ENCODE assay signal across 8 cellular contexts in the genomic region with DNA sequence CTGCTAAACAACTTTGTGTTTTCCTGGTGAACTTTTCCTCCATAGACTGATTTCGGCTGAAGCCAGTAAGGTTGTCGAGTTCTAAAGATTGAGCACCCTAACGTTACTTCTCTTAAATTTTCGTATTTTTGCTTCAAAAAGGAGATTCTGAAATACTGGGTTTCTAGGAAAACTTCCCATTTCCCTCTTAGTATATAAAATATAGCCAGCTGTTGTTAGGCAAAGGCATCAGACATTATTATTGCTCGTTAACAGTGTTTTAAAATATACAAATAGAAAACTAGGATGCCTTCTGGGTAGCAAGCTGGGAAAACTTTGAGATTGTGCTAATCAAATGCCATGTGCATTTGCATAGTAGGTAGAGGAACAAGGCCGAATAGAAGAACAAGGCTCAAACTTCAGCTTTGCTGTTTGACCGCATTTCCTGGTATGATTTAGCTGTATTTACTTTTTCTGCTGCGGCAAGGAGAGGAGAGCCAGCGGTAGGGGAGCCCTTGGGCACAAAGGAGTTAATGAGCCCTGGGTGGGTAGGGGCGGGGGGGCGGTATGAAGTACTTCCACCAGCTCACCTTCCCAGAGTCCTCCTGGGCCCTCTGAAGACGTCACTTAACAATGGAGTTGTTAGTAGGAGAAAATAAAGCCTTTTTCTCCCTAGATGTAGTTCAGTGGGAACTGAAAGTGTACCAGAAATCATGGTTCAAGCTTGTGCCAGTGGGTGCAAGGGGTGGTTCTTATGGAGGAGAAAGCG.
A peak's percentile ranks its signal among the peaks of the same experiment; 100 is the strongest.
DNase-seq lines count a peak whose midpoint lies in the region; ATAC-seq and TF ChIP-seq lines count a peak whose summit lies in the region.

No MANE protein-coding gene starts in this region.

- no peak overlapping the region for H2BK12ac ChIP-seq in H9 (ENCODE audit: insufficient read length, low read depth, low read length)
- no peak overlapping the region for H2BK12ac ChIP-seq in trophoblast cell (ENCODE audit: low read length)

- no peaks in the 10 kb centered on the region for H3K9me3 Mint-ChIP-seq in H9

- H3K36me3 ChIP-seq in trophoblast cell (ENCODE audit: control insufficient read depth in 1 of 2, insufficient read depth in 2 of 2, low read length in 2 of 2), result peaks cover 6 to 12% of the 10 kb centered on the region in 2 experiments
- H3K36me3 ChIP-seq in MM.1S (replicated peaks; ENCODE audit: insufficient read depth, low read length), result no peaks in the 10 kb centered on the region

- TF ChIP-seq CTCF in H9 (conservative IDR thresholded peaks at IDR 0.05), result 0 out of 3 replicates have a peak, but pooled peaks have one; percentile 26
- no peak for TF ChIP-seq CTCF in MM.1S (IDR thresholded peaks at IDR 0.05; ENCODE audit: low read length)

- peak; percentile 4 for DNase-seq in Daoy (ENCODE audit: low read depth)
- peak; percentile 71 for DNase-seq in H9
- DNase-seq in NCI-H2171 treated with DMSO at 0.1 percent for 48 hours (lab: John Stamatoyannopoulos, UW), result peak; percentile 67
- DNase-seq in astrocyte of the hippocampus (ENCODE audit: low read depth, low spot score), result peak; percentile 85
- DNase-seq in trophoblast cell, result no peak
- DNase-seq in NCI-H187 (lab: John Stamatoyannopoulos, UW), result no peak
- DNase-seq in MM.1S, result no peak

- H3K23me2 ChIP-seq in H9 (ENCODE audit: insufficient read length, low read depth, low read length, poor library complexity, severe bottlenecking), result no peaks in the 10 kb centered on the region

- H3K4me3 ChIP-seq in trophoblast cell (ENCODE audit: low read depth, low read length) (no peak overlapping the region), MM.1S (ENCODE audit: low read length) (no peak overlapping the region)

- no peak overlapping the region for H3K27ac ChIP-seq in H9 (ENCODE audit: insufficient read length, low read depth, low read length)
- no peak overlapping the region for H3K27ac ChIP-seq in trophoblast cell (ENCODE audit: low read depth, low read length)
- H3K27ac ChIP-seq in MM.1S (ENCODE audit: low read length), result no peak overlapping the region; the same call in 1 of the 2 replicates

- no peak overlapping the region for H3K4me2 ChIP-seq in H9 (ENCODE audit: insufficient read depth, insufficient read length, low read length)
- H3K4me2 ChIP-seq in trophoblast cell (ENCODE audit: low read length), result peak overlapping the region; percentile 2
- no peak overlapping the region for H3K4me2 ChIP-seq in MM.1S (ENCODE audit: low read depth, low read length)

- H4K91ac ChIP-seq in H9 (ENCODE audit: insufficient read length, low read depth, low read length), result no peak overlapping the region
- H4K91ac ChIP-seq in trophoblast cell (ENCODE audit: low read depth, low read length), result no peak overlapping the region

- H3K18ac ChIP-seq in H9 (ENCODE audit: insufficient read length, low read depth, low read length), result no peak overlapping the region
- H3K18ac ChIP-seq in trophoblast cell (ENCODE audit: low read length), result no peak overlapping the region

- no peak overlapping the region for H4K12ac ChIP-seq in trophoblast cell (ENCODE audit: low read depth, low read length)

- peak overlapping the region; percentile 93 to 99 (median 98) for H3K27ac Mint-ChIP-seq in H9

- no peak overlapping the region for H3K56ac ChIP-seq in H9 (ENCODE audit: insufficient read length, low read depth, low read length)

- H3K23ac ChIP-seq in H9 (ENCODE audit: insufficient read length, low read depth, low read length), result no peak overlapping the region
- H3K23ac ChIP-seq in trophoblast cell (ENCODE audit: low read length), result no peak overlapping the region

- H3K4me1 Mint-ChIP-seq in H9, result peaks cover 50 to 64% of the 10 kb centered on the region in 2 experiments

- no peak overlapping the region for H4K5ac ChIP-seq in H9 (ENCODE audit: insufficient read length, low read depth, low read length)

- H3K79me1 ChIP-seq in H9 (ENCODE audit: insufficient read depth, low read depth, low read length, poor library complexity, severe bottlenecking), result no peaks in the 10 kb centered on the region
- H3K79me1 ChIP-seq in trophoblast cell (ENCODE audit: low read length), result peaks cover 8% of the 10 kb centered on the region

- H3K4ac ChIP-seq in H9 (ENCODE audit: low read depth, low read length) (no peak overlapping the region), trophoblast cell (ENCODE audit: low read depth, low read length) (no peak overlapping the region)

- H3K27me3 Mint-ChIP-seq in H9 (ENCODE audit: low read depth), result no peaks in the 10 kb centered on the region

- no CpG with 5 or more reads among the region's 13 CpGs for WGBS in H9 (ENCODE audit: extremely low coverage, insufficient read length, low lambda C conversion rate)
- no CpG with 5 or more reads among the region's 13 CpGs for WGBS in trophoblast cell (ENCODE audit: extremely low coverage, insufficient coverage, insufficient read length)

- H2AFZ ChIP-seq in H9 (ENCODE audit: low read length) (no peak overlapping the region), trophoblast cell (ENCODE audit: insufficient read depth, low read length, poor library complexity) (no peak overlapping the region), MM.1S (ENCODE audit: low read length) (no peak overlapping the region)

- H2BK120ac ChIP-seq in H9 (ENCODE audit: low read depth, low read length, poor library complexity, severe bottlenecking) (no peak overlapping the region), trophoblast cell (ENCODE audit: insufficient read depth, low read length, poor library complexity) (peak overlapping the region; percentile 34)

- no peaks in the 10 kb centered on the region for H3K9me2 ChIP-seq in MM.1S (replicated peaks; ENCODE audit: insufficient read depth, low read length)

- H2BK15ac ChIP-seq in H9 (ENCODE audit: low read depth, low read length), result no peak overlapping the region

- no peak overlapping the region for H4K8ac ChIP-seq in H9 (replicated peaks; ENCODE audit: insufficient read length, low read depth, low read length)
- no peak overlapping the region for H4K8ac ChIP-seq in trophoblast cell (ENCODE audit: low read depth, low read length)

- no peak for ATAC-seq in HG03280 (IDR thresholded peaks at IDR 0.05; ENCODE audit: unreplicated experiment)

- H3K9me3 ChIP-seq in H9 (ENCODE audit: control insufficient read depth, low read depth, low read length), result no peaks in the 10 kb centered on the region
- no peaks in the 10 kb centered on the region for H3K9me3 ChIP-seq in trophoblast cell (ENCODE audit: insufficient read depth, low read depth, low read length)
- H3K9me3 ChIP-seq in MM.1S (replicated peaks; ENCODE audit: insufficient read depth, low read length), result no peaks in the 10 kb centered on the region

- H3T11ph ChIP-seq in H9 (ENCODE audit: low read length), result no peak overlapping the region

- H2BK20ac ChIP-seq in H9 (ENCODE audit: low read depth, low read length, poor library complexity, severe bottlenecking), result no peak overlapping the region

- no peaks in the 10 kb centered on the region for H3K27me3 ChIP-seq in H9 (ENCODE audit: insufficient read depth, low read length)
- no peaks in the 10 kb centered on the region for H3K27me3 ChIP-seq in trophoblast cell (ENCODE audit: insufficient read depth, low read length)
- H3K27me3 ChIP-seq in MM.1S (replicated peaks; ENCODE audit: insufficient read depth, low read length), result no peaks in the 10 kb centered on the region

- peak overlapping the region; percentile 1 to 47; a peak in 4 of 5 replicates for H3K4me3 Mint-ChIP-seq in H9

- peaks cover 2 to 13% (median 5%) of the 10 kb centered on the region in 3 experiments; a peak in 3 of 7 replicates for H3K36me3 Mint-ChIP-seq in H9 (ENCODE audit: insufficient read depth in 1 of 3, low read depth in 3 of 3)

- 0 out of 2 replicates have a peak overlapping the region, but pooled peaks have one; percentile 54 for H3K14ac ChIP-seq in H9 (ENCODE audit: insufficient read depth, low read length)
- H3K14ac ChIP-seq in trophoblast cell (ENCODE audit: low read length), result no peak overlapping the region

- H4K20me1 ChIP-seq in H9 (ENCODE audit: control insufficient read depth, insufficient read depth, insufficient read length) (no peaks in the 10 kb centered on the region), MM.1S (ENCODE audit: insufficient read depth, low read length) (no peaks in the 10 kb centered on the region)

- H3K9ac ChIP-seq in H9 (ENCODE audit: extremely low read depth, insufficient read length, low read length) (peak overlapping the region; percentile 6), trophoblast cell (ENCODE audit: low read length) (no peak overlapping the region), MM.1S (ENCODE audit: low read length) (no peak overlapping the region)

- H3K79me2 ChIP-seq in H9 (ENCODE audit: insufficient read depth, low read length) (no peaks in the 10 kb centered on the region), trophoblast cell (ENCODE audit: control insufficient read depth, insufficient read depth, low read length, poor library complexity) (peaks cover 3% of the 10 kb centered on the region), MM.1S (ENCODE audit: low read length) (peaks cover 62% of the 10 kb centered on the region)

- no peak overlapping the region for H2BK5ac ChIP-seq in H9 (ENCODE audit: insufficient read length, low read length)
- H2BK5ac ChIP-seq in trophoblast cell (ENCODE audit: low read depth, low read length, poor library complexity), result peak overlapping the region; percentile 39

- H3K4me1 ChIP-seq in H9 (ENCODE audit: insufficient read depth, low read length) (peaks cover 14% of the 10 kb centered on the region; the same call in 1 of the 2 replicates), trophoblast cell (ENCODE audit: control insufficient read depth in 1 of 2, insufficient read depth in 2 of 2, low read length in 2 of 2) (peaks cover 6 to 18% of the 10 kb centered on the region in 2 experiments), MM.1S (ENCODE audit: low read length) (no peaks in the 10 kb centered on the region)

- H2AK5ac ChIP-seq in H9 (ENCODE audit: insufficient read length, low read length), result no peak overlapping the region
- no peak overlapping the region for H2AK5ac ChIP-seq in trophoblast cell (ENCODE audit: low read length)

- H3F3A ChIP-seq in MM.1S (ENCODE audit: insufficient read depth, low read length), result no peaks in the 10 kb centered on the region

Comparison
In these comparisons a context has a peak if more than half of its experiments do, and no peak if none do; other contexts are left out.
1. DNase-seq: peak in Daoy (single experiment), H9 (single experiment), NCI-H2171 treated with DMSO at 0.1 percent for 48 hours (single experiment) and astrocyte of the hippocampus (single experiment); none in trophoblast cell (0 of 2), NCI-H187 (0 of 2) and MM.1S (single experiment).